In genomic region chr4:75727073-75727472, GRCh38 we compare ENCODE assay signal across 1 cellular context.
TF ChIP-seq lines count a peak whose summit lies in the region.

No MANE protein-coding gene starts in this region.

TF ChIP-seq in SK-N-SH treated with all-trans-retinoic acid at 6 μM for 48 hours, 23 proteins besides CTCF, POLR2A, EP300 and RAD21 (continued from another document):
- TF ChIP-seq TSHZ2 (CRISPR knock-in tag; IDR thresholded peaks at IDR 0.05) (no peak), ZNF565 (CRISPR knock-in tag; conservative IDR thresholded peaks at IDR 0.05; ENCODE audit: low read depth) (no peak), BACH2 (CRISPR knock-in tag; IDR thresholded peaks at IDR 0.05; ENCODE audit: borderline replicate concordance) (no peak), ESRRG (CRISPR knock-in tag; IDR thresholded peaks at IDR 0.05) (no peak), CREB5 (CRISPR knock-in tag; IDR thresholded peaks at IDR 0.05; ENCODE audit: low read depth) (no peak), PPARA (CRISPR knock-in tag; IDR thresholded peaks at IDR 0.05; ENCODE audit: borderline replicate concordance) (no peak), ISL1 (CRISPR knock-in tag; IDR thresholded peaks at IDR 0.05) (no peak), ZFP3 (CRISPR knock-in tag; IDR thresholded peaks at IDR 0.05) (no peak)
TF ChIP-seq in SK-N-SH treated with all-trans-retinoic acid at 6 μM for 48 hours: peak in this region for 0.
